In the genomic region with DNA sequence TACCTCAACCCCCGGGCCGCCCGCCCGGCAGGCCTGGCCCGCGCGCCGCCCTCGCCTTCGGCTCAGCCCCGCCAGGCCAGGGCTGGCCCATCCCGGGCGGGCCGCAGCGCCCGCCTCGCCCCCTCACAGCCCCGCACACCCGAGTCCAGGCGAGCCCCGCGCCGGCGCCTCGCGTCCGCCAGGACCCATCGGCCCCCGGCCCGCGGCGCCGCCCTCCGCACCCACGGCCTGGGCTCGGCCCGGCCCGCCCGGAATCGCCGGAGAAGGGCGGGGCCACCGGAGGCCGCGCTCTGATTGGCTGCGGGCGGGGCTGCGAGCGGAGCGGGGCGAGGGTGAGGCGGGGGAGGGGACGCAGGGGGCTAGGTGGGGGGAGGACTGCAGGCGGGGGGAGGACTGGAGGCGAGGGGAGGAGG, we compare ENCODE assay signal across 8 cellular contexts. TPM values are rescaled to one million over a fixed set of nuclear protein-coding genes. Genes with fewer than 3 reads are reported as not detected.
DNase-seq lines count a peak whose midpoint lies in the region; ATAC-seq and TF ChIP-seq lines count a peak whose summit lies in the region.

No MANE protein-coding gene starts in this region.

- peaks cover 31% of the 10 kb centered on the region for H3K4me1 ChIP-seq in GM23338 (ENCODE audit: insufficient read depth)
- peaks cover 29% of the 10 kb centered on the region for H3K4me1 ChIP-seq in Karpas-422 (ENCODE audit: low read length)
- H3K4me1 ChIP-seq in psoas muscle = peaks cover 15% of the 10 kb centered on the region
- peaks cover 20% of the 10 kb centered on the region for H3K4me1 ChIP-seq in vagina

- H3K36me3 ChIP-seq in GM23338 (ENCODE audit: insufficient read depth) (no peaks in the 10 kb centered on the region), Karpas-422 (ENCODE audit: insufficient read depth, low read length) (peaks cover 8% of the 10 kb centered on the region; the same call in 1 of the 2 replicates), SU-DHL-6 (ENCODE audit: low read length) (no peaks in the 10 kb centered on the region), psoas muscle (ENCODE audit: insufficient read depth in 1 of 2, low read depth in 1 of 2) (no peaks in the 10 kb centered on the region), vagina (no peaks in the 10 kb centered on the region)

- peak overlapping the region; percentile 76; the same call in 1 of the 2 replicates for H3K4me2 ChIP-seq in GM23338
- H3K4me2 ChIP-seq in Karpas-422 (ENCODE audit: low read depth, low read length, poor library complexity, severe bottlenecking) = peak overlapping the region; percentile 98
- peak overlapping the region; percentile 78 for H3K4me2 ChIP-seq in SU-DHL-6 (ENCODE audit: low read depth, low read length, poor library complexity, severe bottlenecking)

- no peaks in the 10 kb centered on the region for H3K9me3 ChIP-seq in Karpas-422 (ENCODE audit: low read length)
- H3K9me3 ChIP-seq in SU-DHL-6 (ENCODE audit: insufficient read depth, low read length) = no peaks in the 10 kb centered on the region
- H3K9me3 ChIP-seq in psoas muscle = no peaks in the 10 kb centered on the region
- no peaks in the 10 kb centered on the region for H3K9me3 ChIP-seq in vagina

- no peaks in the 10 kb centered on the region for H3K36me3 Mint-ChIP-seq in GM23338 (ENCODE audit: low read depth)

- H2AFZ ChIP-seq in GM23338 (no peak overlapping the region), Karpas-422 (ENCODE audit: low read length) (peak overlapping the region; percentile 98), SU-DHL-6 (ENCODE audit: low read depth, low read length, severe bottlenecking) (peak overlapping the region; percentile 77)

- intact Hi-C loops in left ventricle myocardium superior (cut with micrococcal nuclease) = no loop called here
- intact Hi-C loops in psoas muscle (cut with DNase I) = loop anchor here in 1 of 2 donors (1.0 kb wide), 1 partner anchor 96 kb away; a partner anchor contains a TSS
- intact Hi-C loops in vagina (cut with DNase I) = loop anchor here (10.0 kb wide), 1 partner anchor 99 kb away; a partner anchor contains a TSS

- TF ChIP-seq POLR2A in vagina (IDR thresholded peaks at IDR 0.05) = peak in 1 of 2 donors; percentile 55

- TF ChIP-seq CTCF in GM10266 (IDR thresholded peaks at IDR 0.05; ENCODE audit: control insufficient read depth, insufficient read depth, low read depth, missing control alignments) = no peak
- no peak for TF ChIP-seq CTCF in GM23338 (conservative IDR thresholded peaks at IDR 0.05; ENCODE audit: low read depth in 2 of 2)
- no peak for TF ChIP-seq CTCF in SU-DHL-6 (IDR thresholded peaks at IDR 0.05; ENCODE audit: insufficient read depth, low read length, poor library complexity, severe bottlenecking)
- no peak for TF ChIP-seq CTCF in psoas muscle (IDR thresholded peaks at IDR 0.05)
- TF ChIP-seq CTCF in vagina (IDR thresholded peaks at IDR 0.05) = no peak

- DNase-seq in GM10266 (ENCODE audit: extremely low spot score) (peak; percentile 96), GM23338 (ENCODE audit: low spot score) (peak; percentile 93), Karpas-422 (peak; percentile 93), amniotic epithelial cell (ENCODE audit: low read depth) (peak; percentile 71), left ventricle myocardium superior (peak; percentile 93), psoas muscle (peak; percentile 88 to 91), vagina (ENCODE audit: extremely low spot score in 2 of 2) (no peak)

- WGBS in psoas muscle, 3 donors = 0 to 1% (median 0%) methylated on average over 21 to 55 of the region's 55 CpGs

- H3K27ac ChIP-seq in GM23338 (ENCODE audit: low read depth) = peak overlapping the region; percentile 82
- H3K27ac ChIP-seq in Karpas-422 (ENCODE audit: low read length) = no peak overlapping the region
- H3K27ac ChIP-seq in SU-DHL-6 (ENCODE audit: low read depth, low read length) = peak overlapping the region; percentile 72; the same call in 1 of the 2 replicates
- H3K27ac ChIP-seq in psoas muscle = peak overlapping the region; percentile 93
- peak overlapping the region; percentile 95 for H3K27ac ChIP-seq in vagina

- H3K27ac Mint-ChIP-seq in GM23338 = peak overlapping the region; percentile 93; the same call in 1 of the 2 replicates

- peak overlapping the region; percentile 95 for H3K4me3 Mint-ChIP-seq in GM23338

- ATAC-seq in GM23338 (peak; percentile 65), left ventricle myocardium superior (peak; percentile 93), psoas muscle (peak; percentile 90 to 94 (median 92))

- H3K27me3 ChIP-seq in GM23338 (ENCODE audit: insufficient read depth) (no peaks in the 10 kb centered on the region), Karpas-422 (ENCODE audit: low read length) (no peaks in the 10 kb centered on the region), SU-DHL-6 (ENCODE audit: low read length) (no peaks in the 10 kb centered on the region), psoas muscle (ENCODE audit: insufficient read depth in 3 of 3, low read length in 2 of 3) (no peaks in the 10 kb centered on the region), vagina (no peaks in the 10 kb centered on the region)

- H3K79me2 ChIP-seq in GM23338 (replicated peaks; ENCODE audit: insufficient read depth) (peaks cover 44% of the 10 kb centered on the region), Karpas-422 (ENCODE audit: low read length) (peaks cover 46% of the 10 kb centered on the region), SU-DHL-6 (ENCODE audit: insufficient read depth, low read length) (peaks cover 45% of the 10 kb centered on the region)

- H3K27me3 Mint-ChIP-seq in GM23338 (ENCODE audit: insufficient read depth, low read depth, poor library complexity) = peaks cover 18% of the 10 kb centered on the region

- no peaks in the 10 kb centered on the region for H3K9me3 Mint-ChIP-seq in GM23338

- H3K9me2 ChIP-seq in GM23338 (ENCODE audit: insufficient read depth) (no peaks in the 10 kb centered on the region), Karpas-422 (replicated peaks; ENCODE audit: insufficient read depth, low read length) (no peaks in the 10 kb centered on the region), SU-DHL-6 (replicated peaks; ENCODE audit: insufficient read depth, low read length) (no peaks in the 10 kb centered on the region)

- H3K4me1 Mint-ChIP-seq in GM23338 = peaks cover 26% of the 10 kb centered on the region

- H3K9ac ChIP-seq in Karpas-422 (ENCODE audit: low read length) (peak overlapping the region; percentile 85), SU-DHL-6 (ENCODE audit: low read length) (peak overlapping the region; percentile 99)

- peak overlapping the region; percentile 95 for H3K4me3 ChIP-seq in GM23338
- peak overlapping the region; percentile 93 for H3K4me3 ChIP-seq in Karpas-422 (ENCODE audit: low read length)
- peak overlapping the region; percentile 100 for H3K4me3 ChIP-seq in SU-DHL-6 (ENCODE audit: insufficient read depth, low read length, poor library complexity, severe bottlenecking)
- peak overlapping the region; percentile 94 for H3K4me3 ChIP-seq in psoas muscle
- peak overlapping the region; percentile 77 to 96 for H3K4me3 ChIP-seq in vagina

- H3F3A ChIP-seq in GM23338 (replicated peaks; ENCODE audit: low read depth) (peaks cover 6% of the 10 kb centered on the region; the same call in 1 of the 2 replicates), SU-DHL-6 (ENCODE audit: insufficient read depth) (peaks cover 19% of the 10 kb centered on the region; the same call in 1 of the 2 replicates)

- H4K20me1 ChIP-seq in GM23338 (replicated peaks; ENCODE audit: insufficient read depth) (peaks cover 32% of the 10 kb centered on the region), Karpas-422 (ENCODE audit: insufficient read depth, low read depth, low read length) (no peaks in the 10 kb centered on the region), SU-DHL-6 (ENCODE audit: low read depth, low read length) (0 out of 2 replicates have a peak, but pooled peaks cover 7% of the 10 kb centered on the region)

TF ChIP-seq in GM23338, 12 proteins besides CTCF, POLR2A, EP300 and RAD21 (continues in another document):
- TF ChIP-seq, protein P1, sequence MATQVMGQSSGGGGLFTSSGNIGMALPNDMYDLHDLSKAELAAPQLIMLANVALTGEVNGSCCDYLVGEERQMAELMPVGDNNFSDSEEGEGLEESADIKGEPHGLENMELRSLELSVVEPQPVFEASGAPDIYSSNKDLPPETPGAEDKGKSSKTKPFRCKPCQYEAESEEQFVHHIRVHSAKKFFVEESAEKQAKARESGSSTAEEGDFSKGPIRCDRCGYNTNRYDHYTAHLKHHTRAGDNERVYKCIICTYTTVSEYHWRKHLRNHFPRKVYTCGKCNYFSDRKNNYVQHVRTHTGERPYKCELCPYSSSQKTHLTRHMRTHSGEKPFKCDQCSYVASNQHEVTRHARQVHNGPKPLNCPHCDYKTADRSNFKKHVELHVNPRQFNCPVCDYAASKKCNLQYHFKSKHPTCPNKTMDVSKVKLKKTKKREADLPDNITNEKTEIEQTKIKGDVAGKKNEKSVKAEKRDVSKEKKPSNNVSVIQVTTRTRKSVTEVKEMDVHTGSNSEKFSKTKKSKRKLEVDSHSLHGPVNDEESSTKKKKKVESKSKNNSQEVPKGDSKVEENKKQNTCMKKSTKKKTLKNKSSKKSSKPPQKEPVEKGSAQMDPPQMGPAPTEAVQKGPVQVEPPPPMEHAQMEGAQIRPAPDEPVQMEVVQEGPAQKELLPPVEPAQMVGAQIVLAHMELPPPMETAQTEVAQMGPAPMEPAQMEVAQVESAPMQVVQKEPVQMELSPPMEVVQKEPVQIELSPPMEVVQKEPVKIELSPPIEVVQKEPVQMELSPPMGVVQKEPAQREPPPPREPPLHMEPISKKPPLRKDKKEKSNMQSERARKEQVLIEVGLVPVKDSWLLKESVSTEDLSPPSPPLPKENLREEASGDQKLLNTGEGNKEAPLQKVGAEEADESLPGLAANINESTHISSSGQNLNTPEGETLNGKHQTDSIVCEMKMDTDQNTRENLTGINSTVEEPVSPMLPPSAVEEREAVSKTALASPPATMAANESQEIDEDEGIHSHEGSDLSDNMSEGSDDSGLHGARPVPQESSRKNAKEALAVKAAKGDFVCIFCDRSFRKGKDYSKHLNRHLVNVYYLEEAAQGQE (IDR thresholded peaks at IDR 0.05; ENCODE audit: unreplicated experiment) = no peak
- TF ChIP-seq, protein P2, sequence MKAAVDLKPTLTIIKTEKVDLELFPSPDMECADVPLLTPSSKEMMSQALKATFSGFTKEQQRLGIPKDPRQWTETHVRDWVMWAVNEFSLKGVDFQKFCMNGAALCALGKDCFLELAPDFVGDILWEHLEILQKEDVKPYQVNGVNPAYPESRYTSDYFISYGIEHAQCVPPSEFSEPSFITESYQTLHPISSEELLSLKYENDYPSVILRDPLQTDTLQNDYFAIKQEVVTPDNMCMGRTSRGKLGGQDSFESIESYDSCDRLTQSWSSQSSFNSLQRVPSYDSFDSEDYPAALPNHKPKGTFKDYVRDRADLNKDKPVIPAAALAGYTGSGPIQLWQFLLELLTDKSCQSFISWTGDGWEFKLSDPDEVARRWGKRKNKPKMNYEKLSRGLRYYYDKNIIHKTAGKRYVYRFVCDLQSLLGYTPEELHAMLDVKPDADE (IDR thresholded peaks at IDR 0.05) = no peak

RNA-seq across cellular contexts. Expression of a gene that starts 0.3 kb away (rescaled TPM):
- total RNA-seq in GM23338 (2014; rRNA removed; shearing (Covaris generic)) = 44.2 and 46.3 TPM in 2 replicates
- polyA plus RNA-seq in GM23338 (2016; fragmentation: Nextera tagmentation; extraction: Ambion mirVana) (15.5 and 17.9 TPM in 2 replicates), psoas muscle (10 to 100 TPM in 1 of 3 donors, 1 to 10 TPM in 2; 5.3 to 10.5 (median 8.6) TPM)
- 11.0 and 15.1 TPM in 2 replicates for total RNA-seq in Karpas-422 (2014; rRNA removed; shearing (Covaris generic); ENCODE audit: low replicate concordance)
- total RNA-seq in left ventricle myocardium superior (8.7 TPM), psoas muscle (10 to 100 TPM in 1 of 4 donors, 1 to 10 TPM in 3; 7.4 to 12.3 (median 8.6) TPM), vagina (22.8 TPM)

Comparison
In these comparisons a context has a peak if more than half of its experiments do, and no peak if none do; other contexts are left out.
1. DNase-seq: peak in GM10266 (single experiment), GM23338 (single experiment), Karpas-422 (single experiment), amniotic epithelial cell (single experiment), left ventricle myocardium superior (single experiment) and psoas muscle (2 of 2); none in vagina (0 of 2).
2. Peak in every context shown above with its lines, with median percentiles within 50 percentile points of each other: ATAC-seq, H3K4me2 ChIP-seq and H3K4me3 ChIP-seq.